ENCODE assay signal across 9 cellular contexts in genomic region chr1:202213361-202214088, GRCh38. TPM values are rescaled to one million over a fixed set of nuclear protein-coding genes. Genes with fewer than 3 reads are reported as not detected.
DNase-seq lines count a peak whose midpoint lies in the region; ATAC-seq and TF ChIP-seq lines count a peak whose summit lies in the region.
"Had no signal": no experiment of that assay in that cellular context is flagged by ENCODE, and none has a peak within 500 bp of the region (broad histone marks: within the 10 kb centered on the region; RNA-seq: fewer than 3 reads in every experiment).

No MANE protein-coding gene starts in this region.

- peak overlapping the region in 9 of 10 donors; percentile 19 to 40 (median 37) for H3K4me3 ChIP-seq in heart right ventricle
- H3K4me3 ChIP-seq in iPS-18a (ENCODE audit: low read length) = peak overlapping the region; percentile 59

- no peak overlapping the region for H3K4me3 Mint-ChIP-seq in activated T-helper 1 cell treated with anti-CD3 and anti-CD28 coated beads, Interleukin-12 subunit alpha, Interleukin-12 subunit beta, Interleukin-2, Interleukin-4 antibody, amounts not matched to agents 30 ng/mL and 10 ng/mL and 1 ng/mL, durations not matched to agents 14 hours and 24 hours and 36 hours

- H3K27ac Mint-ChIP-seq in activated T-helper 1 cell treated with anti-CD3 and anti-CD28 coated beads, Interleukin-12 subunit alpha, Interleukin-12 subunit beta, Interleukin-2, Interleukin-4 antibody, amounts not matched to agents 30 ng/mL and 10 ng/mL and 1 ng/mL, durations not matched to agents 14 hours and 24 hours and 36 hours = no peak overlapping the region

- H3K27ac ChIP-seq in heart right ventricle (no peak overlapping the region), iPS-18a (ENCODE audit: low read length) (no peak overlapping the region)

- H3K4me1 ChIP-seq in heart right ventricle = peaks cover 0 to 8% (median 4%) of the 10 kb centered on the region in 9 donors
- no peaks in the 10 kb centered on the region for H3K4me1 ChIP-seq in iPS-18a (ENCODE audit: control insufficient read depth, low read depth, low read length)

- H3K27me3 Mint-ChIP-seq in activated T-helper 1 cell treated with anti-CD3 and anti-CD28 coated beads, Interleukin-12 subunit alpha, Interleukin-12 subunit beta, Interleukin-2, Interleukin-4 antibody, amounts not matched to agents 30 ng/mL and 10 ng/mL and 1 ng/mL, durations not matched to agents 14 hours and 24 hours and 36 hours (ENCODE audit: insufficient read depth) = peaks cover 44% of the 10 kb centered on the region

- 33 to 34% methylated on average over 8 of the region's 8 CpGs for WGBS in heart right ventricle, 2 donors

- H3K36me3 Mint-ChIP-seq in activated T-helper 1 cell treated with anti-CD3 and anti-CD28 coated beads, Interleukin-12 subunit alpha, Interleukin-12 subunit beta, Interleukin-2, Interleukin-4 antibody, amounts not matched to agents 30 ng/mL and 10 ng/mL and 1 ng/mL, durations not matched to agents 14 hours and 24 hours and 36 hours (ENCODE audit: low read depth) = no peaks in the 10 kb centered on the region

- H3K9me3 ChIP-seq in heart right ventricle (no peaks in the 10 kb centered on the region), iPS-18a (ENCODE audit: control insufficient read depth, low read depth, low read length) (no peaks in the 10 kb centered on the region)

- ATAC-seq in heart right ventricle (no peak), Right ventricle myocardium inferior (no peak), HG03139 (IDR thresholded peaks at IDR 0.05; ENCODE audit: unreplicated experiment) (no peak)

- intact Hi-C loops in heart right ventricle (cut with DNase I) = no loop called here
- intact Hi-C loops in Right ventricle myocardium inferior (cut with DNase I) = no loop called here
- intact Hi-C loops in activated T-helper 1 cell treated with anti-CD3 and anti-CD28 coated beads, Interleukin-12 subunit alpha, Interleukin-12 subunit beta, Interleukin-2, Interleukin-4 antibody, amounts not matched to agents 30 ng/mL and 10 ng/mL and 1 ng/mL, durations not matched to agents 14 hours and 24 hours and 36 hours (cut with micrococcal nuclease) = no loop called here

- no peaks in the 10 kb centered on the region for H3K9me3 Mint-ChIP-seq in activated T-helper 1 cell treated with anti-CD3 and anti-CD28 coated beads, Interleukin-12 subunit alpha, Interleukin-12 subunit beta, Interleukin-2, Interleukin-4 antibody, amounts not matched to agents 30 ng/mL and 10 ng/mL and 1 ng/mL, durations not matched to agents 14 hours and 24 hours and 36 hours

- peak in 1 of 9 donors; percentile 6 for TF ChIP-seq CTCF in heart right ventricle (IDR thresholded peaks at IDR 0.05)

- no peaks in the 10 kb centered on the region for H3K36me3 ChIP-seq in heart right ventricle
- H3K36me3 ChIP-seq in iPS-18a (ENCODE audit: control insufficient read depth, low read depth, low read length) = no peaks in the 10 kb centered on the region

- H3K27me3 ChIP-seq in heart right ventricle (peaks cover 10 to 73% (median 64%) of the 10 kb centered on the region in 7 donors), iPS-18a (ENCODE audit: control insufficient read depth, insufficient read depth, low read length) (peaks cover 11% of the 10 kb centered on the region)

- no peaks in the 10 kb centered on the region for H3K4me1 Mint-ChIP-seq in activated T-helper 1 cell treated with anti-CD3 and anti-CD28 coated beads, Interleukin-12 subunit alpha, Interleukin-12 subunit beta, Interleukin-2, Interleukin-4 antibody, amounts not matched to agents 30 ng/mL and 10 ng/mL and 1 ng/mL, durations not matched to agents 14 hours and 24 hours and 36 hours (ENCODE audit: low read depth)

- peak overlapping the region; percentile 11 for H3K9ac ChIP-seq in iPS-18a (ENCODE audit: low read length)

- no peak for DNase-seq in heart right ventricle
- DNase-seq in Right ventricle myocardium inferior (ENCODE audit: missing footprints) = no peak
- DNase-seq in SW480 (ENCODE audit: low spot score) = peak; percentile 88
- no peak for DNase-seq in T-helper 1 cell
- DNase-seq in SHP77 treated with DMSO at 0.1 percent for 48 hours (lab: John Stamatoyannopoulos, UW) = no peak
- DNase-seq in activated T-helper 1 cell treated with anti-CD3 and anti-CD28 coated beads, Interleukin-12 subunit alpha, Interleukin-12 subunit beta, Interleukin-2, Interleukin-4 antibody, amounts not matched to agents 30 ng/mL and 10 ng/mL and 1 ng/mL, durations not matched to agents 14 hours and 24 hours and 36 hours (ENCODE audit: low spot score) = no peak
- DNase-seq: Kasumi-1 had no signal

RNA-seq across cellular contexts. Expression of gene LGR6, which starts 19.9 kb away (rescaled TPM):
- total RNA-seq in heart right ventricle = 10 to 100 TPM in 2 of 10 donors, 1 to 10 TPM in 3, under 1 TPM in 5; 0.19 to 13.5 (median 1.0) TPM
- 1 to 10 TPM; 3.2 to 3.7 TPM for polyA plus RNA-seq in heart right ventricle
- total RNA-seq in Right ventricle myocardium inferior = 4.1 TPM
- not detected in 2 replicates for total RNA-seq in activated T-helper 1 cell treated with anti-CD3 and anti-CD28 coated beads, Interleukin-12 subunit alpha, Interleukin-12 subunit beta, Interleukin-2, Interleukin-4 antibody, amounts not matched to agents 30 ng/mL and 10 ng/mL and 1 ng/mL, durations not matched to agents 14 hours and 24 hours and 36 hours

RNA-seq across cellular contexts. Expression of gene PTPN7, which starts 53.1 kb away (rescaled TPM):
- total RNA-seq in heart right ventricle = 1 to 10 TPM in 2 of 10 donors, under 1 TPM in 8; 0.09 to 6.2 (median 0.47) TPM
- polyA plus RNA-seq in heart right ventricle = under 1 TPM; 0.32 to 0.51 TPM
- 0.51 TPM for total RNA-seq in Right ventricle myocardium inferior
- total RNA-seq in activated T-helper 1 cell treated with anti-CD3 and anti-CD28 coated beads, Interleukin-12 subunit alpha, Interleukin-12 subunit beta, Interleukin-2, Interleukin-4 antibody, amounts not matched to agents 30 ng/mL and 10 ng/mL and 1 ng/mL, durations not matched to agents 14 hours and 24 hours and 36 hours = 584 and 597 TPM in 2 replicates

Comparison
In these comparisons a context has a peak if more than half of its experiments do, and no peak if none do; other contexts are left out.
1. RNA of gene PTPN7, which starts 53.1 kb away (total RNA-seq): 584 to 597 TPM in activated T-helper 1 cell treated with anti-CD3 and anti-CD28 coated beads, Interleukin-12 subunit alpha, Interleukin-12 subunit beta, Interleukin-2, Interleukin-4 antibody, amounts not matched to agents 30 ng/mL and 10 ng/mL and 1 ng/mL, durations not matched to agents 14 hours and 24 hours and 36 hours; 0.51 TPM in Right ventricle myocardium inferior (single experiment) and 0.09 to 6.2 TPM in heart right ventricle; every median in the first group is over 10 times any median in the second.